Comparison of ENCODE assay signal across 24 cellular contexts in the genomic region with DNA sequence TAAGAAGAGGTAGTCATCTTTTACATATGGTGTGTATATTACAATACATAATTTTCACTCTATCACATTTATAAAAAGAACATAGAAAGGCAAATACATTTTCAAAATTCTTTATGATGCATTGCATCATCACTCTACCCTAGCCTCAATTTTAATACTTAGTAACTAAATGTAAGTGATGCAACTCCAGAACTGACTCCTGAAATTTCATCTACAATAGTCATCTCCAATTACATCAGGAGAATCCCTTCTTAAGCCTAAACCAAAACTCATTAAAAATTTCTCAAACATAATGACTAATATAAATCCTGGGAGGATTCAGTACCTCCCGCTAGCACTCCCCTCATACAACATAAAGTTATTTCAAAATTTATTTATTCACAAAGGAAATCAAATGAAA. TPM values are rescaled to one million over a fixed set of nuclear protein-coding genes. Genes with fewer than 3 reads are reported as not detected.
DNase-seq lines count a peak whose midpoint lies in the region; TF ChIP-seq lines count a peak whose summit lies in the region.
"Had no signal": no experiment of that assay in that cellular context is flagged by ENCODE, and none has a peak within 500 bp of the region (broad histone marks: within the 10 kb centered on the region; RNA-seq: fewer than 3 reads in every experiment).

No MANE protein-coding gene starts in this region.

- H3K4me3 Mint-ChIP-seq in osteocyte (ENCODE audit: unreplicated experiment), result no peak overlapping the region
- H3K4me3 Mint-ChIP-seq: central memory CD8-positive, alpha-beta T cell; GM23338; memory B cell; naive B cell had no signal

- H3K27me3 Mint-ChIP-seq in osteocyte (ENCODE audit: unreplicated experiment), result no peaks in the 10 kb centered on the region
- H3K27me3 Mint-ChIP-seq: central memory CD8-positive, alpha-beta T cell; memory B cell; naive B cell had no signal

- peak overlapping the region; percentile 3 for H3K27ac Mint-ChIP-seq in osteocyte (ENCODE audit: unreplicated experiment)
- H3K27ac Mint-ChIP-seq: GM23338, memory B cell, naive B cell had no signal

- H3K36me3 Mint-ChIP-seq in osteocyte (ENCODE audit: unreplicated experiment), result peaks cover 48% of the 10 kb centered on the region

- TF ChIP-seq CTCF in choroid plexus epithelial cell (conservative IDR thresholded peaks at IDR 0.05; ENCODE audit: low read depth, low read length) (no peak), osteocyte (IDR thresholded peaks at IDR 0.05) (no peak)

- DNase-seq in GM03348 (ENCODE audit: low spot score) (peak; percentile 18), NCI-H460 (ENCODE audit: extremely low read depth, low read depth) (peak; percentile 11), choroid plexus epithelial cell (ENCODE audit: low read depth) (peak; percentile 70), osteocyte (ENCODE audit: extremely low spot score, unreplicated experiment) (no peak), NCI-H1436 (lab: John Stamatoyannopoulos, UW) (no peak), T-helper 2 cell (no peak)
- DNase-seq in stimulated activated CD4-positive, alpha-beta T cell treated with anti-CD3 and anti-CD28 coated beads, Interleukin-12 subunit alpha, Interleukin-12 subunit beta, amount 100 ng/mL, for 4 hours, result no peak
- DNase-seq: activated CD4-positive, alpha-beta T cell treated with anti-CD3 and anti-CD28 coated beads for 48 hours; activated CD8-positive, alpha-beta memory T cell treated with anti-CD3 and anti-CD28 coated beads, Interleukin-2, amount 50 U/mL, for 48 hours; activated gamma-delta T cell; adrenal gland; effector CD8-positive, alpha-beta T cell; kidney glomerular epithelial cell; naive B cell; NCI-H187 treated with DMSO at 0.1 percent for 48 hours; NCI-H446; sigmoid colon; stimulated activated CD4-positive, alpha-beta T cell treated with anti-CD3 and anti-CD28 coated beads, Interleukin-1b, Interleukin-23, amount 100 ng/mL, for 48 hours; stimulated activated naive CD4-positive, alpha-beta T cell; SW 1271; thyroid gland had no signal

- H3K4me1 Mint-ChIP-seq in osteocyte (ENCODE audit: unreplicated experiment), result peaks cover 3% of the 10 kb centered on the region
- H3K4me1 Mint-ChIP-seq: GM23338, memory B cell had no signal

- peaks cover 5% of the 10 kb centered on the region for H3K9me3 Mint-ChIP-seq in osteocyte (ENCODE audit: unreplicated experiment)
- H3K9me3 Mint-ChIP-seq: central memory CD8-positive, alpha-beta T cell; GM23338; memory B cell; naive B cell had no signal

- H3K4me3 ChIP-seq in choroid plexus epithelial cell (ENCODE audit: low read depth, low read length), result no peak overlapping the region
- H3K4me3 ChIP-seq: adrenal gland, GM23338, sigmoid colon, thyroid gland had no signal

RNA-seq across cellular contexts. Expression of gene TMX3, which starts 15.9 kb away (rescaled TPM):
- 68.0 and 78.7 TPM in 2 replicates for total RNA-seq in NCI-H460 (2014; rRNA removed; shearing (Covaris generic))
- polyA plus RNA-seq in NCI-H460 (2014; cell fraction: nucleus; rRNA removed), result 165 and 203 TPM in 2 replicates
- 76.9 and 78.4 TPM in 2 replicates for total RNA-seq in osteocyte

Comparison
In these comparisons a context has a peak if more than half of its experiments do, and no peak if none do; other contexts are left out.
1. DNase-seq: peak in GM03348 (single experiment), NCI-H460 (single experiment) and choroid plexus epithelial cell (single experiment); none in osteocyte (single experiment), NCI-H1436 (single experiment), stimulated activated CD4-positive, alpha-beta T cell treated with anti-CD3 and anti-CD28 coated beads, Interleukin-12 subunit alpha, Interleukin-12 subunit beta, amount 100 ng/mL, for 4 hours (single experiment) and T-helper 2 cell (0 of 5).